ENCODE assay signal across 16 cellular contexts in the genomic region with DNA sequence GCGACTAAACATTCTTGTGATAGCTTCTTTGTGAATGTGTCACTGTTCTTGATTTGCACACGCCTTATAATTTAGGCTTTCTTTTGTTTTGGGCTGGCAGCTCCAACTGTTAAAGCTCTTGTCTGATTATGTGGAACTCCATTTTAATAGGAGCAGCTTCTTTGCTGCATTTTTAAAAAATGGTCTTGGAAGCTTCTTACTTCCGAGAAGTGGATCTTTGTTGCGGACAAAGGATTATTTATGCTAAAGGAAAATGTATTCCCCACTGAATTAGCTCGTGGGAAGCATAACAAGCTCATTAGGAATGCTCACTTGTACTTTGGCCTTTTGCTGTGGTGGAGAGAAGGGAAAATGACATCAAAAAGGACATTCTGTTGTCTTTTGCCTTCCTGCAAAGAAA. TPM values are rescaled to one million over a fixed set of nuclear protein-coding genes. Genes with fewer than 3 reads are reported as not detected.
DNase-seq lines count a peak whose midpoint lies in the region; ATAC-seq and TF ChIP-seq lines count a peak whose summit lies in the region.
"Had no signal": no experiment of that assay in that cellular context is flagged by ENCODE, and none has a peak within 500 bp of the region (broad histone marks: within the 10 kb centered on the region; RNA-seq: fewer than 3 reads in every experiment).

No MANE protein-coding gene starts in this region.

- H3K4me3 ChIP-seq in brain microvascular endothelial cell (ENCODE audit: low read depth, low read length) (no peak overlapping the region), suprapubic skin (peak overlapping the region; percentile 13)
- H3K4me3 ChIP-seq: cardiac muscle cell, lung, prostate gland, thyroid gland had no signal

- no peak overlapping the region for H3K27ac ChIP-seq in brain microvascular endothelial cell
- H3K27ac ChIP-seq in suprapubic skin: no peak overlapping the region
- H3K27ac ChIP-seq: cardiac muscle cell, prostate gland, thyroid gland had no signal

- no peak for TF ChIP-seq EP300 in suprapubic skin (IDR thresholded peaks at IDR 0.05)

- H3K27me3 ChIP-seq in brain microvascular endothelial cell (replicated peaks) (no peaks in the 10 kb centered on the region), suprapubic skin (no peaks in the 10 kb centered on the region)
- H3K27me3 ChIP-seq: cardiac muscle cell, thyroid gland had no signal

- in situ Hi-C loops in brain microvascular endothelial cell (cut with HindIII; ENCODE audit: low pct_ligation_motif_present, low sequenced_read_pairs): no loop called here

- H3K4me1 ChIP-seq in suprapubic skin: no peaks in the 10 kb centered on the region
- H3K4me1 ChIP-seq: prostate gland, thyroid gland had no signal

- no peaks in the 10 kb centered on the region for H3K36me3 ChIP-seq in brain microvascular endothelial cell (replicated peaks)
- H3K36me3 ChIP-seq in suprapubic skin: no peaks in the 10 kb centered on the region
- H3K36me3 ChIP-seq: cardiac muscle cell, prostate gland, thyroid gland had no signal

- H3K9me3 ChIP-seq in suprapubic skin: peaks cover 1% of the 10 kb centered on the region
- H3K9me3 ChIP-seq: prostate gland, thyroid gland had no signal

- DNase-seq in NCI-H2227 treated with DMSO at 0.1 percent for 48 hours (lab: John Stamatoyannopoulos, UW): peak; percentile 3
- DNase-seq in NCI-H2227 (lab: John Stamatoyannopoulos, UW; ENCODE audit: unreplicated experiment): no peak
- peak; percentile 7 for DNase-seq in brain microvascular endothelial cell
- DNase-seq in left colon: no peak
- DNase-seq in suprapubic skin (ENCODE audit: low spot score in 2 of 2): no peak
- DNase-seq in left ventricle myocardium superior: no peak
- no peak for DNase-seq in SW 1271 (lab: John Stamatoyannopoulos, UW)
- DNase-seq: activated CD4-positive, alpha-beta T cell treated with anti-CD3 and anti-CD28 coated beads, Interleukin-2, amount 10 ng/mL, durations not matched to agents 24 days and 14 days; AML-193; MV-4-11; thyroid gland had no signal

- ATAC-seq in left colon (peak; percentile 33), HG03108 (IDR thresholded peaks at IDR 0.05; ENCODE audit: unreplicated experiment) (no peak), left ventricle myocardium superior (no peak)
- ATAC-seq: activated T-helper 17 cell treated with anti-CD3 and anti-CD28 coated beads, Interleukin-2, amount 50 U/mL, for 72 hours had no signal

- TF ChIP-seq POLR2A in suprapubic skin (IDR thresholded peaks at IDR 0.05): no peak

- 48% methylated on average over 5 of the region's 5 CpGs for WGBS in suprapubic skin

- intact Hi-C loops in left colon (cut with DNase I, micrococcal nuclease): no loop called here
- intact Hi-C loops in left ventricle myocardium superior (cut with micrococcal nuclease): no loop called here

- no peak for TF ChIP-seq CTCF in brain microvascular endothelial cell (IDR thresholded peaks at IDR 0.05; ENCODE audit: low read depth, low read length, missing control alignments)
- no peak for TF ChIP-seq CTCF in suprapubic skin (IDR thresholded peaks at IDR 0.05)

RNA-seq across cellular contexts. Expression of gene GAS2L3, which starts 20.0 kb away (rescaled TPM):
- 10 to 100 TPM; 16.0 to 26.6 TPM for total RNA-seq in left colon
- 10 to 100 TPM in 1 of 4 donors, 1 to 10 TPM in 3; 5.1 to 14.3 (median 5.7) TPM for total RNA-seq in suprapubic skin
- 2.5 TPM for total RNA-seq in left ventricle myocardium superior

Comparison
In these comparisons a context has a peak if more than half of its experiments do, and no peak if none do; other contexts are left out.
1. DNase-seq: peak in NCI-H2227 treated with DMSO at 0.1 percent for 48 hours (single experiment) and brain microvascular endothelial cell (single experiment); none in NCI-H2227 (single experiment), left colon (0 of 2), suprapubic skin (0 of 2), left ventricle myocardium superior (single experiment) and SW 1271 (0 of 2).